Comparison of ENCODE assay signal across 18 cellular contexts in the genomic region with DNA sequence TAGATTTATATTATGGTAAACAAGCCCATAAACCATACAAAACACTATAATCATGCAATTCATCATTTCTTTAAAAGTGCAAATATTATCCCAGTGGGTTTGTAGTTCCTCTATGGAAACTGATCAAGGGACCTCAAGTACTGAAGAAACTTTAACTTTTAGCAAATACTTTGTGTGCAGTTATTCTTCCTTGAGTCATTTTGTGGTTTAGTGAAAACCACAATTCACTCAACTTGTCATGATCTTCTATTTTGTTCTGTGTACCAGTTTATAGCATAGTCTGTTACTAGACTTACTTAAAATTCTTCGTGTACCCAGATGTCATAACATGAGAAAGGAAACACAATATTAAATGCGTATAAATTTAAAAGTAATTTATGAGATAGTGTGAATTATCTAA.
DNase-seq lines count a peak whose midpoint lies in the region; ATAC-seq and TF ChIP-seq lines count a peak whose summit lies in the region.
"Had no signal": no experiment of that assay in that cellular context is flagged by ENCODE, and none has a peak within 500 bp of the region (broad histone marks: within the 10 kb centered on the region; RNA-seq: fewer than 3 reads in every experiment).

No MANE protein-coding gene starts in this region.

- no peak overlapping the region for H3K27ac ChIP-seq in RWPE1

- POLR2A ChIA-PET in RWPE1 (lab: Yijun Ruan, JAX; ENCODE audit: low non-redundant PET): no interaction called here

- CTCF ChIA-PET in RWPE1 (lab: Yijun Ruan, JAX): no interaction called here

- H3K4me3 ChIP-seq in epithelial cell of esophagus (ENCODE audit: low read length): no peak overlapping the region

- ATAC-seq in GM19023 (IDR thresholded peaks at IDR 0.05; ENCODE audit: unreplicated experiment) (no peak), GM21723 (IDR thresholded peaks at IDR 0.05; ENCODE audit: unreplicated experiment) (no peak)
- ATAC-seq: activated CD8-positive, alpha-beta memory T cell treated with anti-CD3 and anti-CD28 coated beads, Interleukin-2, amount 10 ng/mL, durations not matched to agents 7 days and 5 days; left lobe of liver; natural killer cell treated with Interleukin-12 subunit alpha and Interleukin-12 subunit beta and Interleukin-15 and Interleukin-18, amount 100 ng/mL, for 72 hours had no signal

- peak; percentile 6 for DNase-seq in LoVo (ENCODE audit: low spot score)
- peak; percentile 0 for DNase-seq in RWPE1 (ENCODE audit: low spot score)
- DNase-seq in epithelial cell of esophagus (ENCODE audit: low read depth): peak; percentile 45
- DNase-seq in stromal cell of bone marrow (ENCODE audit: low read depth): peak; percentile 18
- no peak for DNase-seq in DMS 273 treated with DMSO at 0.1 percent for 48 hours (lab: John Stamatoyannopoulos, UW)
- DNase-seq: activated CD4-positive, CD25-positive, alpha-beta regulatory T cell; activated CD8-positive, alpha-beta memory T cell treated with anti-CD3 and anti-CD28 coated beads, Interleukin-2, amount 10 ng/mL, durations not matched to agents 7 days and 5 days; activated naive CD4-positive, alpha-beta T cell treated with anti-CD3 and anti-CD28 coated beads for 36 hours; CD4-positive, alpha-beta memory T cell; central memory CD4-positive, alpha-beta T cell; GF-D8; NCI-H2029; NCI-H69; stimulated activated CD4-positive, alpha-beta T cell treated with anti-CD3 and anti-CD28 coated beads, Interleukin-4, amount 100 ng/mL, for 24 hours had no signal

- no peak for TF ChIP-seq CTCF in RWPE1 (conservative IDR thresholded peaks at IDR 0.05; ENCODE audit: low read depth)
- no peak for TF ChIP-seq CTCF in epithelial cell of esophagus (IDR thresholded peaks at IDR 0.05; ENCODE audit: insufficient read depth, low read depth, low read length, missing control alignments)
